In genomic region chr11:36510567-36511020, GRCh38 we compare ENCODE assay signal across 8 cellular contexts. TPM values are rescaled to one million over a fixed set of nuclear protein-coding genes. Genes with fewer than 3 reads are reported as not detected.
DNase-seq lines count a peak whose midpoint lies in the region; ATAC-seq and TF ChIP-seq lines count a peak whose summit lies in the region.

No MANE protein-coding gene starts in this region.

- peaks cover 11% of the 10 kb centered on the region for H3K4me1 Mint-ChIP-seq in WTC11

- ATAC-seq in WTC11 (peak; percentile 57), heart left ventricle (peak in 3 of 4 donors; percentile 9 to 33 (median 24)), GM21619 (IDR thresholded peaks at IDR 0.05; ENCODE audit: unreplicated experiment) (no peak)

- in situ Hi-C loops in HAP-1 (cut with MboI; ENCODE audit: low sequenced_read_pairs) = no loop called here

- H3K36me3 ChIP-seq in HAP-1 (replicated peaks) = 0 out of 2 replicates have a peak, but pooled peaks cover 5% of the 10 kb centered on the region
- no peaks in the 10 kb centered on the region for H3K36me3 ChIP-seq in heart left ventricle
- H3K36me3 ChIP-seq in sigmoid colon = no peaks in the 10 kb centered on the region

- peak overlapping the region; percentile 96 for H3K4me3 Mint-ChIP-seq in WTC11

- POLR2A ChIA-PET in WTC11 (lab: Charles Lee) = interaction anchor here (0.7 kb wide), 1 partner anchor 12 kb away, joined by 4 read pairs; no protein-coding TSS in a partner anchor

- DNase-seq in Daoy (ENCODE audit: low read depth) (peak; percentile 18), HAP-1 (ENCODE audit: low spot score in 2 of 2) (peak in 1 of 2 experiments; percentile 23), WTC11 (ENCODE audit: low spot score) (no peak), heart left ventricle (peak in 1 of 5 donors; percentile 18), sigmoid colon (no peak), NCI-H774 (lab: John Stamatoyannopoulos, UW) (no peak)
- no peak for DNase-seq in NK-92 treated with Interleukin-12 subunit alpha and Interleukin-12 subunit beta, amount 100 ng/mL, for 24 hours (lab: John Stamatoyannopoulos, UW)

- TF ChIP-seq EP300 in sigmoid colon (IDR thresholded peaks at IDR 0.05) = no peak

- peak overlapping the region; percentile 98 for H3K4me3 ChIP-seq in HAP-1
- peak overlapping the region; percentile 62 to 98 (median 86) for H3K4me3 ChIP-seq in heart left ventricle
- peak overlapping the region; percentile 59 to 98 (median 86) for H3K4me3 ChIP-seq in sigmoid colon

- peak overlapping the region; percentile 73 to 96 (median 89) for H3K27ac ChIP-seq in heart left ventricle
- peak overlapping the region; percentile 85 to 94 (median 92) for H3K27ac ChIP-seq in sigmoid colon

- WGBS in heart left ventricle, 4 donors = 12 to 20% (median 16%) methylated on average over 11 of the region's 11 CpGs
- whole genome bisulfite sequencing in sigmoid colon, 2 donors = 7 to 21% methylated on average over 11 of the region's 11 CpGs

- H3K9me3 ChIP-seq in HAP-1 (no peaks in the 10 kb centered on the region), heart left ventricle (peaks cover 0 to 16% (median 7%) of the 10 kb centered on the region in 12 donors), sigmoid colon (peaks cover 0 to 4% (median 0%) of the 10 kb centered on the region in 4 donors)

- H3K36me3 Mint-ChIP-seq in WTC11 = peaks cover 9% of the 10 kb centered on the region; the same call in 1 of the 2 replicates

- CTCF ChIA-PET in WTC11 (lab: Charles Lee) = interaction anchor here (0.7 to 2.5 kb wide), 7 partner anchors 10 to 236 kb away, joined by 3 to 8 read pairs (median 5); no protein-coding TSS in a partner anchor

- H3K4me1 ChIP-seq in HAP-1 (no peaks in the 10 kb centered on the region; the same call in 1 of the 2 replicates), heart left ventricle (peaks cover 0 to 39% (median 22%) of the 10 kb centered on the region in 12 donors), sigmoid colon (peaks cover 0 to 27% (median 13%) of the 10 kb centered on the region in 4 donors)

- peaks cover 35% of the 10 kb centered on the region for H3K9me3 Mint-ChIP-seq in WTC11

- H3K27me3 Mint-ChIP-seq in WTC11 (ENCODE audit: low read depth) = peaks cover 46% of the 10 kb centered on the region

- TF ChIP-seq CTCF in WTC11 (IDR thresholded peaks at IDR 0.05) = no peak
- no peak for TF ChIP-seq CTCF in heart left ventricle (IDR thresholded peaks at IDR 0.05)
- no peak for TF ChIP-seq CTCF in sigmoid colon (IDR thresholded peaks at IDR 0.05)

- no peak overlapping the region for H3K27ac Mint-ChIP-seq in WTC11

- TF ChIP-seq POLR2A in heart left ventricle (IDR thresholded peaks at IDR 0.05) (no peak), sigmoid colon (IDR thresholded peaks at IDR 0.05) (no peak)

- H3K27me3 ChIP-seq in HAP-1 (ENCODE audit: low read depth) (no peaks in the 10 kb centered on the region), heart left ventricle (no peaks in the 10 kb centered on the region), sigmoid colon (no peaks in the 10 kb centered on the region)

- intact Hi-C loops in heart left ventricle (cut with DNase I) = loop anchor here in 2 of 10 donors (2.0 to 10.0 kb wide), 2 partner anchors 30 to 84 kb away; partner anchors contain the start of genes IFTAP (in 1 of the 2) and RAG2 (in 1 of the 2)
- intact Hi-C loops in sigmoid colon (cut with DNase I) = no loop called here

TF ChIP-seq in WTC11, 78 proteins besides CTCF, POLR2A, EP300 and RAD21:
- TF ChIP-seq ZNF532 (CRISPR knock-in tag; IDR thresholded peaks at IDR 0.05; ENCODE audit: borderline replicate concordance) = no peak

RNA-seq across cellular contexts. Expression of gene TRAF6, which starts 0.5 kb away (rescaled TPM):
- 4.5 and 8.2 TPM in 2 replicates for total RNA-seq in Daoy (2014; rRNA removed; shearing (Covaris generic))
- total RNA-seq in WTC11 (2021) (5.2 to 6.6 TPM (median 5.9 TPM) in 3 replicates), heart left ventricle (10 to 100 TPM; 10.1 to 17.4 (median 15.1) TPM), sigmoid colon (10 to 100 TPM; 10.3 to 15.5 (median 12.4) TPM)
- polyA plus RNA-seq in heart left ventricle (1 to 10 TPM; 2.7 to 6.6 TPM), sigmoid colon (1 to 10 TPM; 3.6 to 6.7 (median 4.2) TPM)

RNA-seq across cellular contexts. Expression of gene RAG1, which starts 57.2 kb away (rescaled TPM):
- 0.18 and 0.29 TPM in 2 replicates for total RNA-seq in Daoy (2014; rRNA removed; shearing (Covaris generic))
- total RNA-seq in WTC11 (2021) (0.55 to 0.90 TPM (median 0.82 TPM) in 3 replicates), heart left ventricle (1 to 10 TPM in 7 of 9 donors, under 1 TPM in 2; 0.44 to 2.6 (median 1.6) TPM), sigmoid colon (under 1 TPM; 0.41 to 0.83 (median 0.69) TPM)
- polyA plus RNA-seq in heart left ventricle (under 1 TPM; 0.51 to 0.80 TPM), sigmoid colon (1 to 10 TPM in 1 of 3 donors, under 1 TPM in 2; 0.22 to 1.6 (median 0.60) TPM)
